Comparison of ENCODE assay signal across 17 cellular contexts in genomic region chr13:106036870-106037269, GRCh38.
DNase-seq lines count a peak whose midpoint lies in the region; ATAC-seq and TF ChIP-seq lines count a peak whose summit lies in the region.
"Had no signal": no experiment of that assay in that cellular context is flagged by ENCODE, and none has a peak within 500 bp of the region (broad histone marks: within the 10 kb centered on the region; RNA-seq: fewer than 3 reads in every experiment).

No MANE protein-coding gene starts in this region.

- TF ChIP-seq CTCF in body of pancreas (IDR thresholded peaks at IDR 0.05): peak in 1 of 7 experiments; percentile 14
- TF ChIP-seq CTCF in mucosa of descending colon (IDR thresholded peaks at IDR 0.05): no peak
- TF ChIP-seq CTCF in type B pancreatic cell (conservative IDR thresholded peaks at IDR 0.05): no peak

- CTCF ChIA-PET in activated CD8-positive, alpha-beta memory T cell treated with anti-CD3 and anti-CD28 coated beads, Interleukin-2, amount 10 ng/mL, durations not matched to agents 7 days and 5 days (lab: Charles Lee): no interaction called here

- no peak for TF ChIP-seq POLR2A in body of pancreas (IDR thresholded peaks at IDR 0.05)

- H3K9me3 Mint-ChIP-seq in type B pancreatic cell: peaks cover 7% of the 10 kb centered on the region
- H3K9me3 Mint-ChIP-seq in activated CD8-positive, alpha-beta memory T cell treated with anti-CD3 and anti-CD28 coated beads, Interleukin-2, amount 10 ng/mL, durations not matched to agents 7 days and 5 days (ENCODE audit: low read depth): no peaks in the 10 kb centered on the region
- H3K9me3 Mint-ChIP-seq: IgD-negative memory B cell, mesothelial cell of epicardium had no signal

- peaks cover 7% of the 10 kb centered on the region for H3K4me1 Mint-ChIP-seq in type B pancreatic cell (ENCODE audit: unreplicated experiment)
- no peaks in the 10 kb centered on the region for H3K4me1 Mint-ChIP-seq in activated CD8-positive, alpha-beta memory T cell treated with anti-CD3 and anti-CD28 coated beads, Interleukin-2, amount 10 ng/mL, durations not matched to agents 7 days and 5 days
- H3K4me1 Mint-ChIP-seq: IgD-negative memory B cell, immature natural killer cell had no signal

- H3K27ac Mint-ChIP-seq in type B pancreatic cell: no peak overlapping the region
- H3K27ac Mint-ChIP-seq in activated CD8-positive, alpha-beta memory T cell treated with anti-CD3 and anti-CD28 coated beads, Interleukin-2, amount 10 ng/mL, durations not matched to agents 7 days and 5 days: no peak overlapping the region
- H3K27ac Mint-ChIP-seq: IgD-negative memory B cell, immature natural killer cell, mesothelial cell of epicardium had no signal

- H3K4me3 ChIP-seq in body of pancreas: no peak overlapping the region
- no peak overlapping the region for H3K4me3 ChIP-seq in mucosa of descending colon
- H3K4me3 ChIP-seq: BLaER1 treated with 17β-estradiol and CSF1 and Interleukin-3, amounts not matched to agents 10 nM and 100 nM had no signal

- no peaks in the 10 kb centered on the region for H3K9me3 ChIP-seq in body of pancreas
- no peaks in the 10 kb centered on the region for H3K9me3 ChIP-seq in mucosa of descending colon
- H3K9me3 ChIP-seq: BLaER1 treated with 17β-estradiol and CSF1 and Interleukin-3, amounts not matched to agents 10 nM and 100 nM had no signal

- H3K27me3 ChIP-seq in body of pancreas: no peaks in the 10 kb centered on the region
- H3K27me3 ChIP-seq: BLaER1 treated with 17β-estradiol and CSF1 and Interleukin-3, amounts not matched to agents 10 nM and 100 nM had no signal

- H3K27ac ChIP-seq in body of pancreas: no peak overlapping the region
- H3K27ac ChIP-seq: BLaER1 treated with 17β-estradiol and CSF1 and Interleukin-3, amounts not matched to agents 10 nM and 100 nM had no signal

- peak; percentile 32 for DNase-seq in D341Med (ENCODE audit: low spot score)
- peak; percentile 56 for DNase-seq in HT-29 (ENCODE audit: low spot score)
- DNase-seq in body of pancreas: peak in 1 of 4 donors; percentile 20
- DNase-seq in mucosa of descending colon: peak in 2 of 3 donors; percentile 25 to 32
- DNase-seq in type B pancreatic cell (ENCODE audit: extremely low spot score, unreplicated experiment): no peak
- DNase-seq in activated CD8-positive, alpha-beta memory T cell treated with anti-CD3 and anti-CD28 coated beads, Interleukin-2, amount 10 ng/mL, durations not matched to agents 7 days and 5 days: no peak
- DNase-seq: activated effector memory CD4-positive, alpha-beta T cell treated with anti-CD3 and anti-CD28 coated beads, Interleukin-2, amount 50 U/mL, for 16 hours; immature natural killer cell; NCI-H1417; NCI-H2227 treated with DMSO at 0.1 percent for 48 hours; occipital lobe; stimulated activated CD4-positive, alpha-beta T cell treated with anti-CD3 and anti-CD28 coated beads, Interleukin-4, amount 100 ng/mL, for 1 hour had no signal

- no peaks in the 10 kb centered on the region for H3K36me3 ChIP-seq in body of pancreas (replicated peaks in 1 of 2; ENCODE audit: insufficient read depth in 1 of 2, low read depth in 2 of 2)
- no peaks in the 10 kb centered on the region for H3K36me3 ChIP-seq in mucosa of descending colon (ENCODE audit: low read depth)
- H3K36me3 ChIP-seq: BLaER1 treated with 17β-estradiol and CSF1 and Interleukin-3, amounts not matched to agents 10 nM and 100 nM had no signal

- H3K4me3 Mint-ChIP-seq in type B pancreatic cell: no peak overlapping the region
- H3K4me3 Mint-ChIP-seq in activated CD8-positive, alpha-beta memory T cell treated with anti-CD3 and anti-CD28 coated beads, Interleukin-2, amount 10 ng/mL, durations not matched to agents 7 days and 5 days: no peak overlapping the region
- H3K4me3 Mint-ChIP-seq: IgD-negative memory B cell, immature natural killer cell, mesothelial cell of epicardium had no signal

- H3K4me1 ChIP-seq in body of pancreas (no peaks in the 10 kb centered on the region), mucosa of descending colon (ENCODE audit: low read depth) (no peaks in the 10 kb centered on the region)
- H3K4me1 ChIP-seq: BLaER1 treated with 17β-estradiol and CSF1 and Interleukin-3, amounts not matched to agents 10 nM and 100 nM had no signal

- ATAC-seq in body of pancreas (peak; percentile 27), mucosa of descending colon (peak; percentile 49), HG02870 (IDR thresholded peaks at IDR 0.05; ENCODE audit: unreplicated experiment) (no peak), GM18511 (IDR thresholded peaks at IDR 0.05; ENCODE audit: unreplicated experiment) (no peak)
- ATAC-seq in activated CD8-positive, alpha-beta memory T cell treated with anti-CD3 and anti-CD28 coated beads, Interleukin-2, amount 10 ng/mL, durations not matched to agents 7 days and 5 days: no peak

- no peaks in the 10 kb centered on the region for H3K36me3 Mint-ChIP-seq in type B pancreatic cell
- no peaks in the 10 kb centered on the region for H3K36me3 Mint-ChIP-seq in activated CD8-positive, alpha-beta memory T cell treated with anti-CD3 and anti-CD28 coated beads, Interleukin-2, amount 10 ng/mL, durations not matched to agents 7 days and 5 days
- H3K36me3 Mint-ChIP-seq: IgD-negative memory B cell, immature natural killer cell, mesothelial cell of epicardium had no signal

- WGBS in body of pancreas, 2 donors: 67 to 73% methylated on average over 4 to 6 of the region's 6 CpGs

- intact Hi-C loops in body of pancreas (cut with DNase I) (no loop called here), mucosa of descending colon (cut with DNase I, micrococcal nuclease) (no loop called here)

- H3K27me3 Mint-ChIP-seq in type B pancreatic cell: peaks cover 3% of the 10 kb centered on the region
- H3K27me3 Mint-ChIP-seq in activated CD8-positive, alpha-beta memory T cell treated with anti-CD3 and anti-CD28 coated beads, Interleukin-2, amount 10 ng/mL, durations not matched to agents 7 days and 5 days: no peaks in the 10 kb centered on the region
- H3K27me3 Mint-ChIP-seq: IgD-negative memory B cell had no signal

Comparison
In these comparisons a context has a peak if more than half of its experiments do, and no peak if none do; other contexts are left out.
1. DNase-seq: peak in D341Med (single experiment), HT-29 (single experiment) and mucosa of descending colon (2 of 3); none in type B pancreatic cell (single experiment) and activated CD8-positive, alpha-beta memory T cell treated with anti-CD3 and anti-CD28 coated beads, Interleukin-2, amount 10 ng/mL, durations not matched to agents 7 days and 5 days (single experiment).
2. ATAC-seq: peak in body of pancreas (single experiment) and mucosa of descending colon (single experiment); none in HG02870 (single experiment), activated CD8-positive, alpha-beta memory T cell treated with anti-CD3 and anti-CD28 coated beads, Interleukin-2, amount 10 ng/mL, durations not matched to agents 7 days and 5 days (single experiment) and GM18511 (single experiment).